In genomic region chr9:81351166-81351565, GRCh38 we compare ENCODE assay signal across 26 cellular contexts.
"Had no signal": no experiment of that assay in that cellular context is flagged by ENCODE, and none has a peak within 500 bp of the region (broad histone marks: within the 10 kb centered on the region; RNA-seq: fewer than 3 reads in every experiment).

No MANE protein-coding gene starts in this region.

- H3K9me3 ChIP-seq: esophagus squamous epithelium, gastrocnemius medialis, heart right ventricle, left lung, lower lobe of right lung, mucosa of descending colon had no signal

- H3K4me3 ChIP-seq: coronary artery, dorsolateral prefrontal cortex, esophagus squamous epithelium, gastrocnemius medialis, heart right ventricle, left lung, lower lobe of right lung, mucosa of descending colon had no signal

- ATAC-seq: esophagus mucosa, gastrocnemius medialis, heart right ventricle, left cardiac atrium, left lung, left ventricle myocardium superior, lower lobe of right lung, mucosa of descending colon had no signal

- DNase-seq: dermis blood vessel endothelial cell; dorsolateral prefrontal cortex; effector CD4-positive, alpha-beta T cell; effector memory CD4-positive, alpha-beta T cell; erythroblast; esophagus squamous epithelium; foreskin fibroblast; foreskin melanocyte; gastrocnemius medialis; glutamatergic neuron; head of caudate nucleus; heart right ventricle; hippocampal formation; left cardiac atrium; left lung; left ventricle myocardium superior; lower lobe of right lung; mesenchymal stem cell; mucosa of descending colon; naive B cell had no signal

- H3K4me1 ChIP-seq: esophagus squamous epithelium, gastrocnemius medialis, heart right ventricle, left lung, lower lobe of right lung had no signal

- H3K27ac ChIP-seq: coronary artery, dorsolateral prefrontal cortex, epithelial cell of prostate, esophagus squamous epithelium, gastrocnemius medialis, heart right ventricle, left lung, lower lobe of right lung had no signal

- FAIRE-seq: endothelial cell of umbilical vein, islet of Langerhans, keratinocyte had no signal
